In genomic region chr12:58117667-58118066, GRCh38 we compare ENCODE assay signal across 22 cellular contexts.
A peak's percentile ranks its signal among the peaks of the same experiment; 100 is the strongest.
DNase-seq lines count a peak whose midpoint lies in the region; ATAC-seq, FAIRE-seq and TF ChIP-seq lines count a peak whose summit lies in the region.
"Had no signal": no experiment of that assay in that cellular context is flagged by ENCODE, and none has a peak within 500 bp of the region (broad histone marks: within the 10 kb centered on the region; RNA-seq: fewer than 3 reads in every experiment).

No MANE protein-coding gene starts in this region.

- H2BK15ac ChIP-seq in H1 (ENCODE audit: low read length) = no peak overlapping the region
- no peak overlapping the region for H2BK15ac ChIP-seq in neuronal stem cell (ENCODE audit: low read length)

- H2AK5ac ChIP-seq in H1 (ENCODE audit: low read depth, low read length) = no peak overlapping the region
- no peak overlapping the region for H2AK5ac ChIP-seq in neuronal stem cell (ENCODE audit: low read depth, low read length)

- H3K79me1 ChIP-seq in H1 (ENCODE audit: low read depth, low read length) = no peaks in the 10 kb centered on the region
- no peaks in the 10 kb centered on the region for H3K79me1 ChIP-seq in neuronal stem cell (ENCODE audit: low read depth, low read length)

- H3K4ac ChIP-seq in H1 (replicated peaks; ENCODE audit: insufficient read length, low read depth, low read length) = no peak overlapping the region
- no peak overlapping the region for H3K4ac ChIP-seq in neuronal stem cell (ENCODE audit: low read length)

- H3K4me3 ChIP-seq in H1 (ENCODE audit: extremely low read depth in 1 of 4, insufficient read depth in 2 of 4, low read depth in 3 of 4, low read length in 4 of 4) (no peak overlapping the region), neuronal stem cell (ENCODE audit: low read length in 2 of 2) (peak overlapping the region in 1 of 2 donors; percentile 29), upper lobe of left lung (no peak overlapping the region)
- H3K4me3 ChIP-seq: A549; BLaER1 treated with 17β-estradiol and CSF1 and Interleukin-3, amounts not matched to agents 10 nM and 100 nM had no signal

- ATAC-seq in upper lobe of left lung (ENCODE audit: low FRiP score in 2 of 2) (peak; percentile 41 to 55), HG02763 (IDR thresholded peaks at IDR 0.05; ENCODE audit: unreplicated experiment) (no peak)

- POLR2A ChIA-PET in H1 (lab: Charles Lee; ENCODE audit: partially characterized antibody) = interaction anchor here (0.7 kb wide), 1 partner anchor 8 kb away, joined by 4 read pairs; no protein-coding TSS in a partner anchor

- 91% methylated on average over 4 of the region's 4 CpGs; no CpG with 5 or more reads in 1 of the 2 experiments for WGBS in H1 (ENCODE audit: extremely low coverage in 1 of 2, insufficient coverage in 1 of 2, insufficient read length in 1 of 2, insufficient replicate concordance in 2 of 2, low coverage in 1 of 2, low lambda C conversion rate in 2 of 2, missing lambda C conversion rate in 1 of 2), 2 experiments
- no CpG with 5 or more reads among the region's 4 CpGs for WGBS in neuronal stem cell (ENCODE audit: extremely low coverage in 2 of 2, insufficient read length in 2 of 2, insufficient replicate concordance in 1 of 2), 2 donors
- 64 to 82% methylated on average over 4 of the region's 4 CpGs for WGBS in upper lobe of left lung, 2 donors

- no peak overlapping the region for H4K8ac ChIP-seq in H1 (ENCODE audit: extremely low read depth, insufficient read depth, low read length)
- H4K8ac ChIP-seq in neuronal stem cell (ENCODE audit: low read depth, low read length) = no peak overlapping the region

- no peak overlapping the region for H2BK20ac ChIP-seq in H1 (ENCODE audit: low read length)

- H3K9me3 ChIP-seq in H1 (ENCODE audit: insufficient read depth in 2 of 2, low read depth in 1 of 2, low read length in 1 of 2) (peaks cover 5 to 9% of the 10 kb centered on the region in 2 experiments; a peak in 2 of 4 replicates), neuronal stem cell (replicated peaks in 1 of 2; ENCODE audit: control insufficient read depth in 2 of 2, insufficient read depth in 1 of 2, low read depth in 1 of 2, low read length in 2 of 2) (no peaks in the 10 kb centered on the region), upper lobe of left lung (peaks cover 0 to 6% (median 0%) of the 10 kb centered on the region in 4 donors)
- H3K9me3 ChIP-seq: A549, BE2C had no signal

- no peak overlapping the region for H3K9ac ChIP-seq in H1 (replicated peaks in 1 of 4; ENCODE audit: extremely low read depth in 1 of 4, low read depth in 3 of 4, low read length in 3 of 4)
- no peak overlapping the region for H3K9ac ChIP-seq in neuronal stem cell (ENCODE audit: low read depth, low read length, poor library complexity)
- H3K9ac ChIP-seq: BLaER1 treated with 17β-estradiol and CSF1 and Interleukin-3, amounts not matched to agents 10 nM and 100 nM had no signal

- H2BK5ac ChIP-seq in H1 (ENCODE audit: low read depth, low read length) = no peak overlapping the region
- H2BK5ac ChIP-seq in neuronal stem cell (ENCODE audit: low read length) = no peak overlapping the region

- H3K79me2 ChIP-seq in H1 (ENCODE audit: control insufficient read depth in 1 of 2, insufficient read depth in 2 of 2, low read length in 2 of 2) = no peaks in the 10 kb centered on the region

- H3K27me3 ChIP-seq in H1 (replicated peaks in 1 of 4; ENCODE audit: control insufficient read depth in 3 of 4, extremely low read depth in 1 of 4, insufficient read depth in 3 of 4, low read length in 3 of 4) (no peaks in the 10 kb centered on the region), neuronal stem cell (ENCODE audit: control insufficient read depth in 3 of 3, insufficient read depth in 3 of 3, low read depth in 1 of 3, low read length in 3 of 3) (no peaks in the 10 kb centered on the region), upper lobe of left lung (no peaks in the 10 kb centered on the region)
- H3K27me3 ChIP-seq: BE2C; BLaER1 treated with 17β-estradiol and CSF1 and Interleukin-3, amounts not matched to agents 10 nM and 100 nM had no signal

- H4K20me1 ChIP-seq in H1 (replicated peaks in 1 of 2; ENCODE audit: control insufficient read depth in 1 of 2, insufficient read depth in 2 of 2, low read length in 2 of 2) = no peaks in the 10 kb centered on the region
- H4K20me1 ChIP-seq: BLaER1 treated with 17β-estradiol and CSF1 and Interleukin-3, amounts not matched to agents 10 nM and 100 nM had no signal

- TF ChIP-seq CTCF in H1 (IDR thresholded peaks at IDR 0.05; ENCODE audit: control extremely low read depth in 1 of 3, insufficient read depth in 1 of 3, low read depth in 1 of 3, low read length in 3 of 3) = no peak
- TF ChIP-seq CTCF in upper lobe of left lung (IDR thresholded peaks at IDR 0.05) = no peak

- TF ChIP-seq RAD21 in H1 (IDR thresholded peaks at IDR 0.05 in 1 of 2, conservative IDR thresholded peaks at IDR 0.05 in 1 of 2; ENCODE audit: low read depth in 2 of 2, low read length in 2 of 2) = no peak

- H2BK120ac ChIP-seq in H1 (replicated peaks; ENCODE audit: low read depth, low read length) = no peak overlapping the region
- H2BK120ac ChIP-seq in neuronal stem cell (ENCODE audit: low read depth, low read length) = no peak overlapping the region

- H4K5ac ChIP-seq in H1 (ENCODE audit: insufficient read length, low read depth, low read length) = no peak overlapping the region

- no peaks in the 10 kb centered on the region for H3K4me1 ChIP-seq in H1 (replicated peaks in 1 of 4; ENCODE audit: control insufficient read depth in 3 of 4, insufficient read depth in 4 of 4, low read length in 3 of 4)
- no peaks in the 10 kb centered on the region for H3K4me1 ChIP-seq in neuronal stem cell (ENCODE audit: control insufficient read depth in 2 of 2, insufficient read depth in 1 of 2, low read depth in 1 of 2, low read length in 2 of 2)
- H3K4me1 ChIP-seq in upper lobe of left lung = no peaks in the 10 kb centered on the region
- H3K4me1 ChIP-seq: A549, BE2C had no signal

- H3K36me3 ChIP-seq in H1 (ENCODE audit: control insufficient read depth in 2 of 4, insufficient read depth in 4 of 4, low read length in 3 of 4) (no peaks in the 10 kb centered on the region), neuronal stem cell (replicated peaks in 1 of 2; ENCODE audit: control insufficient read depth in 2 of 2, insufficient read depth in 2 of 2, low read length in 2 of 2) (no peaks in the 10 kb centered on the region), upper lobe of left lung (no peaks in the 10 kb centered on the region)
- H3K36me3 ChIP-seq: BE2C; BLaER1 treated with 17β-estradiol and CSF1 and Interleukin-3, amounts not matched to agents 10 nM and 100 nM had no signal

- no peak overlapping the region for H3K18ac ChIP-seq in H1 (ENCODE audit: extremely low read depth, low read length)
- no peak overlapping the region for H3K18ac ChIP-seq in neuronal stem cell (ENCODE audit: low read length)

- FAIRE-seq in HTR-8/SVneo (lab: Jason Lieb, UNC) (no peak), H1 (lab: Jason Lieb, UNC) (no peak)
- FAIRE-seq: A549, G401.6, GM12892 had no signal

- H3K4me2 ChIP-seq in H1 (ENCODE audit: insufficient read depth in 1 of 2, low read depth in 2 of 2, low read length in 2 of 2) (no peak overlapping the region), neuronal stem cell (ENCODE audit: insufficient read depth, low read length, poor library complexity, severe bottlenecking) (no peak overlapping the region)
- H3K4me2 ChIP-seq: A549 had no signal

- H2BK12ac ChIP-seq in H1 (ENCODE audit: low read depth, low read length) = no peak overlapping the region
- no peak overlapping the region for H2BK12ac ChIP-seq in neuronal stem cell (ENCODE audit: low read length)

- TF ChIP-seq POLR2A in H1 (IDR thresholded peaks at IDR 0.05; ENCODE audit: control extremely low read depth in 1 of 2, low read depth in 2 of 2, low read length in 2 of 2) = no peak
- no peak for TF ChIP-seq POLR2A in upper lobe of left lung (IDR thresholded peaks at IDR 0.05)

- H3K23ac ChIP-seq in H1 (ENCODE audit: insufficient read length) = no peak overlapping the region
- H3K23ac ChIP-seq in neuronal stem cell (ENCODE audit: low read depth, low read length, poor library complexity) = no peak overlapping the region

- CTCF ChIA-PET in H1 (lab: Charles Lee; ENCODE audit: partially characterized antibody) = no interaction called here

- H3K23me2 ChIP-seq in H1 (ENCODE audit: low read depth, low read length) = no peaks in the 10 kb centered on the region

- H4K91ac ChIP-seq in H1 (replicated peaks; ENCODE audit: insufficient read length, low read length) (no peak overlapping the region), neuronal stem cell (ENCODE audit: low read depth, low read length, poor library complexity) (no peak overlapping the region)

- H3K27ac ChIP-seq in H1 (ENCODE audit: low read depth, low read length) (no peak overlapping the region), neuronal stem cell (replicated peaks; ENCODE audit: low read length) (no peak overlapping the region), upper lobe of left lung (no peak overlapping the region)
- H3K27ac ChIP-seq: A549; BLaER1 treated with 17β-estradiol and CSF1 and Interleukin-3, amounts not matched to agents 10 nM and 100 nM had no signal

- H3K56ac ChIP-seq in H1 (replicated peaks; ENCODE audit: insufficient read length, low read depth, low read length) = no peak overlapping the region

- TF ChIP-seq EP300 in H1 (IDR thresholded peaks at IDR 0.05; ENCODE audit: borderline replicate concordance in 1 of 2, low read depth in 2 of 2, low read length in 2 of 2) (no peak), upper lobe of left lung (IDR thresholded peaks at IDR 0.05) (no peak)

- DNase-seq in HTR-8/SVneo (ENCODE audit: insufficient read length, low spot score) (peak; percentile 13), H1 (ENCODE audit: low read depth in 1 of 2, low spot score in 2 of 2) (no peak), neuronal stem cell (ENCODE audit: low spot score) (no peak), upper lobe of left lung (no peak), HUDEP-2 (lab: John Stamatoyannopoulos, UW; ENCODE audit: unreplicated experiment in 76 of 76) (no peak), NK-92 (lab: John Stamatoyannopoulos, UW; ENCODE audit: unreplicated experiment) (no peak)
- DNase-seq: 8988T; ACHN; AML-193; BE2C; Calu3; CD4-positive, alpha-beta T cell; CD8-positive, alpha-beta memory T cell; DMS79 treated with DMSO at 0.1 percent for 48 hours; GOT3; H7; HCEC 1CT had no signal

- 0 out of 2 replicates have a peak overlapping the region, but pooled peaks have one; percentile 4 for H2AFZ ChIP-seq in H1 (ENCODE audit: low read length)
- H2AFZ ChIP-seq in neuronal stem cell (ENCODE audit: low read length) = peak overlapping the region; percentile 3

- no peak overlapping the region for H3K14ac ChIP-seq in H1 (ENCODE audit: insufficient read length)
- H3K14ac ChIP-seq in neuronal stem cell (ENCODE audit: low read length) = peak overlapping the region; percentile 94

TF ChIP-seq in H1, 55 proteins besides CTCF, POLR2A, EP300 and RAD21:
- no peak for TF ChIP-seq GTF2F1 (IDR thresholded peaks at IDR 0.05; ENCODE audit: borderline replicate concordance, low read depth, low read length)
